1 cellular context compared by ENCODE assay signal in genomic region chr20:60804918-60805631, GRCh38.
TF ChIP-seq lines count a peak whose summit lies in the region.

No MANE protein-coding gene starts in this region.

TF ChIP-seq in SK-N-SH treated with all-trans-retinoic acid at 6 μM for 48 hours, 23 proteins besides CTCF, POLR2A, EP300 and RAD21:
- TF ChIP-seq ZNF8 (CRISPR knock-in tag; IDR thresholded peaks at IDR 0.05) (no peak), ZNF70 (CRISPR knock-in tag; IDR thresholded peaks at IDR 0.05) (no peak), ZC3H10 (CRISPR knock-in tag; IDR thresholded peaks at IDR 0.05) (no peak), CSRNP3 (CRISPR knock-in tag; IDR thresholded peaks at IDR 0.05) (no peak)
TF ChIP-seq in SK-N-SH treated with all-trans-retinoic acid at 6 μM for 48 hours: peak in this region for 0.
